In genomic region chr19:5991244-5991838, GRCh38 we compare ENCODE assay signal across 2 cellular contexts.
TF ChIP-seq lines count a peak whose summit lies in the region.

No MANE protein-coding gene starts in this region.

TF ChIP-seq in K562, 482 proteins besides CTCF, POLR2A, EP300 and RAD21 (continues in another document):
- TF ChIP-seq MEIS2 (IDR thresholded peaks at IDR 0.05; ENCODE audit: partially characterized antibody): peak; percentile 11
- TF ChIP-seq PHF8 (IDR thresholded peaks at IDR 0.05; ENCODE audit: borderline replicate concordance, low read length): no peak
- TF ChIP-seq CREM (IDR thresholded peaks at IDR 0.05; ENCODE audit: low read depth): peak; percentile 37; the same call in 1 of the 2 replicates
- peak; percentile 61; the same call in 1 of the 2 replicates for TF ChIP-seq TRIM28 (IDR thresholded peaks at IDR 0.05)
- peak; percentile 43 to 84; a peak in 3 of 4 replicates for TF ChIP-seq RCOR1 (IDR thresholded peaks at IDR 0.05; ENCODE audit: borderline replicate concordance in 1 of 2, low read depth in 2 of 2, low read length in 2 of 2)
- TF ChIP-seq TEAD4 (IDR thresholded peaks at IDR 0.05; ENCODE audit: low read length): peak; percentile 36; the same call in 1 of the 2 replicates
- TF ChIP-seq TEAD4 (CRISPR knock-in tag; IDR thresholded peaks at IDR 0.05; ENCODE audit: borderline replicate concordance): no peak
- no peak for TF ChIP-seq TGIF2 (CRISPR knock-in tag; IDR thresholded peaks at IDR 0.05)
- TF ChIP-seq TFAP4 (CRISPR knock-in tag; IDR thresholded peaks at IDR 0.05; ENCODE audit: borderline replicate concordance): 0 out of 2 replicates have a peak, but pooled peaks have one; percentile 20
- peak; percentile 96 for TF ChIP-seq SMARCA5 (IDR thresholded peaks at IDR 0.05)
- 0 out of 2 replicates have a peak, but pooled peaks have one; percentile 32 for TF ChIP-seq DPF2 (IDR thresholded peaks at IDR 0.05)
- TF ChIP-seq HDAC2 (IDR thresholded peaks at IDR 0.05): peak; percentile 62; the same call in 1 of the 2 replicates
- TF ChIP-seq RERE (CRISPR knock-in tag; IDR thresholded peaks at IDR 0.05; ENCODE audit: borderline replicate concordance): no peak
- no peak for TF ChIP-seq THRA (IDR thresholded peaks at IDR 0.05)
- peak; percentile 94 for TF ChIP-seq BCOR (IDR thresholded peaks at IDR 0.05)
- 0 out of 2 replicates have a peak, but pooled peaks have one; percentile 52 for TF ChIP-seq CBX5 (IDR thresholded peaks at IDR 0.05; ENCODE audit: borderline replicate concordance, low read depth)
- no peak for TF ChIP-seq YBX1 (IDR thresholded peaks at IDR 0.05)
- peak in 1 of 2 experiments; percentile 49; a peak in 1 of 4 replicates for TF ChIP-seq TRIM24 (IDR thresholded peaks at IDR 0.05)
- no peak for TF ChIP-seq BRD4 (IDR thresholded peaks at IDR 0.05)
- TF ChIP-seq TAL1 (IDR thresholded peaks at IDR 0.05): 0 out of 2 replicates have a peak, but pooled peaks have one; percentile 10
- TF ChIP-seq ZBTB33 (CRISPR knock-in tag; IDR thresholded peaks at IDR 0.05): 0 out of 2 replicates have a peak, but pooled peaks have one; percentile 35
- TF ChIP-seq ZNF589 (CRISPR knock-in tag; IDR thresholded peaks at IDR 0.05; ENCODE audit: low read depth): no peak
- peak; percentile 71 to 84; a peak in 3 of 4 replicates for TF ChIP-seq KDM1A (IDR thresholded peaks at IDR 0.05)
- 0 out of 2 replicates have a peak, but pooled peaks have one; percentile 21 for TF ChIP-seq ZNF316 (IDR thresholded peaks at IDR 0.05)

TF ChIP-seq in GM23338, 12 proteins besides CTCF, POLR2A, EP300 and RAD21:
- no peak for TF ChIP-seq STAT1 (IDR thresholded peaks at IDR 0.05; ENCODE audit: unreplicated experiment)
- no peak for TF ChIP-seq ZNF331 (CRISPR knock-in tag; IDR thresholded peaks at IDR 0.05; ENCODE audit: low read depth)
- no peak for TF ChIP-seq ZNF114 (CRISPR knock-in tag; IDR thresholded peaks at IDR 0.05)
- TF ChIP-seq CREB1 (CRISPR knock-in tag; IDR thresholded peaks at IDR 0.05; ENCODE audit: low read depth): no peak
- TF ChIP-seq REST (IDR thresholded peaks at IDR 0.05; ENCODE audit: unreplicated experiment): no peak
- no peak for TF ChIP-seq ZNF462 (CRISPR knock-in tag; IDR thresholded peaks at IDR 0.05)
